10 cellular contexts compared by ENCODE assay signal in the genomic region with DNA sequence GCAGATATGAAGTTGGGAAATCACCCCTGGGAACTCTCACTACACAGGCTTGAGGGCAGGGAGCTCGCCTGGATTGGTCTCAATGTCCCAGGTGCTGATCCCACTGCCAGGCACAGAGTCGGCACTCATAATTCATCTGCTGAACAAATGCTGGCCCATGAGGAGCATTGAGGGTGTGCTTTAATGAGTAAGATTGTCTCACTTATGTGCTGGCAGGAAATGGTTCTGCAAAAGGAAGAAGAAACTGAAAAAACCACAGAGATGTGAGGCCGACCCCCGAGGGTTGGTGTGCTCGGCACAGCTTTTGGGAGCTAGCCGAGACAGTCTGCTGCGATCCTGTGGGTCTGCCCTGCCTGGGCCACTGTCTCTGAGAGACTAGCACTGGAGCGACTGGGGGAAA. TPM values are rescaled to one million over a fixed set of nuclear protein-coding genes. Genes with fewer than 3 reads are reported as not detected.
DNase-seq lines count a peak whose midpoint lies in the region; ATAC-seq, FAIRE-seq and TF ChIP-seq lines count a peak whose summit lies in the region.
"Had no signal": no experiment of that assay in that cellular context is flagged by ENCODE, and none has a peak within 500 bp of the region (broad histone marks: within the 10 kb centered on the region; RNA-seq: fewer than 3 reads in every experiment).

No MANE protein-coding gene starts in this region.

- DNase-seq in GM12891 (ENCODE audit: insufficient read length, low spot score) (peak; percentile 56), T-helper 17 cell (no peak), epithelial cell of prostate (ENCODE audit: low read depth, low spot score) (no peak), dermis blood vessel endothelial cell (no peak), caudate nucleus (lab: John Stamatoyannopoulos, UW) (no peak), OCI-M1 (lab: John Stamatoyannopoulos, UW) (no peak)

- no peaks in the 10 kb centered on the region for H3K27me3 Mint-ChIP-seq in T-helper 17 cell

- ATAC-seq in HG02610 (IDR thresholded peaks at IDR 0.05; ENCODE audit: unreplicated experiment) (peak; percentile 69), T-helper 17 cell (peak; percentile 82), GM21381 (IDR thresholded peaks at IDR 0.05; ENCODE audit: unreplicated experiment) (no peak)
- ATAC-seq: HCT116 had no signal

- FAIRE-seq in GM12891 (lab: Jason Lieb, UNC): peak; percentile 85

- H3K4me1 Mint-ChIP-seq in T-helper 17 cell: peaks cover 23% of the 10 kb centered on the region

- no peaks in the 10 kb centered on the region for H3K9me3 ChIP-seq in T-helper 17 cell (ENCODE audit: control insufficient read depth, low read length, poor library complexity, severe bottlenecking)

- peak; percentile 47; the same call in 1 of the 2 replicates for TF ChIP-seq POLR2A in GM12891 (IDR thresholded peaks at IDR 0.05; ENCODE audit: low read depth, low read length)

- H3K27ac Mint-ChIP-seq in T-helper 17 cell: peak overlapping the region; percentile 92

- H3K36me3 Mint-ChIP-seq in T-helper 17 cell (ENCODE audit: low read depth): no peaks in the 10 kb centered on the region

- peak overlapping the region; percentile 31 for H3K27ac ChIP-seq in epithelial cell of prostate
- H3K27ac ChIP-seq in caudate nucleus (ENCODE audit: low read depth, low read length): no peak overlapping the region
- H3K27ac ChIP-seq: cardiac muscle cell had no signal

- H3K4me3 Mint-ChIP-seq in T-helper 17 cell: peak overlapping the region; percentile 83

TF ChIP-seq in GM12891, 5 proteins besides CTCF, POLR2A, EP300 and RAD21:
- TF ChIP-seq TAF1 (IDR thresholded peaks at IDR 0.05; ENCODE audit: low read depth, low read length): peak; percentile 46; the same call in 1 of the 2 replicates
- no peak for TF ChIP-seq POLR2AphosphoS5 (IDR thresholded peaks at IDR 0.05; ENCODE audit: low read depth, low read length)
- TF ChIP-seq SPI1 (IDR thresholded peaks at IDR 0.05; ENCODE audit: low read depth, low read length): 0 out of 2 replicates have a peak, but pooled peaks have one; percentile 21
- TF ChIP-seq PAX5 (IDR thresholded peaks at IDR 0.05; ENCODE audit: insufficient read depth, low read length, severe bottlenecking): no peak
- TF ChIP-seq POU2F2 (IDR thresholded peaks at IDR 0.05; ENCODE audit: low read depth, low read length): 0 out of 2 replicates have a peak, but pooled peaks have one; percentile 13

RNA-seq across cellular contexts. Expression of a gene that starts 9.4 kb away (rescaled TPM):
- polyA plus RNA-seq in GM12891 (2012; ENCODE audit: low read depth, missing spikeins): 9.7 TPM
- total RNA-seq in T-helper 17 cell: under 1 TPM in 1 of 2 donors, not detected in 1; 0.63 TPM
- total RNA-seq in dermis blood vessel endothelial cell: 0.14 TPM in 1 of 2 replicates, not detected in the other
- total RNA-seq: cardiac muscle cell had no signal
- polyA plus RNA-seq: cardiac muscle cell had no signal

RNA-seq across cellular contexts. Expression of a gene that starts 17.2 kb away (rescaled TPM):
- polyA plus RNA-seq in GM12891 (2012; ENCODE audit: low read depth, missing spikeins): 16.0 TPM
- 100 to 1,000 TPM in 1 of 2 donors, 10 to 100 TPM in 1; 80.8 to 110 TPM for total RNA-seq in T-helper 17 cell
- 2.3 and 10.6 TPM in 2 replicates for total RNA-seq in dermis blood vessel endothelial cell
- total RNA-seq: cardiac muscle cell had no signal
- polyA plus RNA-seq: cardiac muscle cell had no signal

RNA-seq across cellular contexts. Expression of a gene that starts 47.9 kb away (rescaled TPM):
- 0.10 TPM for polyA plus RNA-seq in GM12891 (2012; ENCODE audit: low read depth, missing spikeins)
- 1 to 10 TPM in 1 of 2 donors, under 1 TPM in 1; 0.72 to 9.7 TPM for total RNA-seq in T-helper 17 cell
- not detected in 2 replicates for total RNA-seq in dermis blood vessel endothelial cell
- total RNA-seq: cardiac muscle cell had no signal
- polyA plus RNA-seq: cardiac muscle cell had no signal
